Comparison of ENCODE assay signal across 13 cellular contexts in genomic region chr6:13494137-13494536, GRCh38. TPM values are rescaled to one million over a fixed set of nuclear protein-coding genes. Genes with fewer than 3 reads are reported as not detected.
DNase-seq lines count a peak whose midpoint lies in the region; TF ChIP-seq lines count a peak whose summit lies in the region.
"Had no signal": no experiment of that assay in that cellular context is flagged by ENCODE, and none has a peak within 500 bp of the region (broad histone marks: within the 10 kb centered on the region; RNA-seq: fewer than 3 reads in every experiment).

No MANE protein-coding gene starts in this region.

- DNase-seq in left ventricle myocardium inferior (no peak), cardiac septum (ENCODE audit: low spot score) (no peak), ELF-1 (ENCODE audit: low read depth, low spot score) (peak; percentile 10), choroid plexus epithelial cell (ENCODE audit: low read depth) (peak; percentile 28), smooth muscle cell (lab: John Stamatoyannopoulos, UW; ENCODE audit: unreplicated experiment) (no peak), SW480 (ENCODE audit: low spot score) (no peak), HuH-7 (ENCODE audit: low spot score) (no peak)
- DNase-seq: NCI-H1105, NCI-H2081, NCI-H2171 treated with DMSO at 0.1 percent for 48 hours, NCI-H526, Peyer's patch had no signal

- H3K4me3 ChIP-seq in left ventricle myocardium inferior: no peak overlapping the region
- H3K4me3 ChIP-seq in choroid plexus epithelial cell (ENCODE audit: low read depth, low read length): no peak overlapping the region
- H3K4me3 ChIP-seq in smooth muscle cell: no peak overlapping the region
- H3K4me3 ChIP-seq: Peyer's patch had no signal

- peak overlapping the region; percentile 32 for H3K4me2 ChIP-seq in smooth muscle cell
- H3K4me2 ChIP-seq: KMS-11 had no signal

- no peak overlapping the region for H2AFZ ChIP-seq in smooth muscle cell (ENCODE audit: low read depth)

- peaks cover 5% of the 10 kb centered on the region for H3F3A ChIP-seq in smooth muscle cell (ENCODE audit: low read depth)

- H3K27me3 ChIP-seq in left ventricle myocardium inferior (ENCODE audit: low read depth) (no peaks in the 10 kb centered on the region), smooth muscle cell (ENCODE audit: low read depth) (no peaks in the 10 kb centered on the region)
- H3K27me3 ChIP-seq: Peyer's patch had no signal

- H4K20me1 ChIP-seq in smooth muscle cell (ENCODE audit: low read depth): no peaks in the 10 kb centered on the region

- H3K9me3 ChIP-seq in left ventricle myocardium inferior (replicated peaks) (no peaks in the 10 kb centered on the region), smooth muscle cell (replicated peaks; ENCODE audit: low read depth) (no peaks in the 10 kb centered on the region)
- H3K9me3 ChIP-seq: Peyer's patch had no signal

- H3K79me2 ChIP-seq in smooth muscle cell (ENCODE audit: low read depth): no peaks in the 10 kb centered on the region

- H3K9ac ChIP-seq in smooth muscle cell (ENCODE audit: low read depth): no peak overlapping the region
- H3K9ac ChIP-seq: KMS-11 had no signal

- no peaks in the 10 kb centered on the region for H3K36me3 ChIP-seq in left ventricle myocardium inferior
- H3K36me3 ChIP-seq in smooth muscle cell (ENCODE audit: low read depth): no peaks in the 10 kb centered on the region
- H3K36me3 ChIP-seq: Peyer's patch had no signal

- WGBS in smooth muscle cell (ENCODE audit: low lambda C conversion rate): 19% methylated on average over 3 of the region's 3 CpGs

- peak overlapping the region; percentile 76 for H3K27ac ChIP-seq in left ventricle myocardium inferior (replicated peaks)
- H3K27ac ChIP-seq in smooth muscle cell (ENCODE audit: low read depth): no peak overlapping the region
- H3K27ac ChIP-seq: KMS-11, Peyer's patch had no signal

- peaks cover 26% of the 10 kb centered on the region for H3K4me1 ChIP-seq in left ventricle myocardium inferior
- H3K4me1 ChIP-seq in smooth muscle cell (ENCODE audit: low read depth): peaks cover 13% of the 10 kb centered on the region
- H3K4me1 ChIP-seq: Peyer's patch had no signal

- intact Hi-C loops in left ventricle myocardium inferior (cut with micrococcal nuclease) (no loop called here), cardiac septum (cut with DNase I) (no loop called here)

- TF ChIP-seq CTCF in left ventricle myocardium inferior (IDR thresholded peaks at IDR 0.05; ENCODE audit: borderline replicate concordance) (no peak), choroid plexus epithelial cell (conservative IDR thresholded peaks at IDR 0.05; ENCODE audit: low read depth, low read length) (no peak), smooth muscle cell (IDR thresholded peaks at IDR 0.05; ENCODE audit: borderline replicate concordance, insufficient read depth, poor library complexity, severe bottlenecking) (no peak)

RNA-seq across cellular contexts. Expression of gene GFOD1, which starts 6.7 kb away (rescaled TPM):
- 51.6 TPM for total RNA-seq in left ventricle myocardium inferior
- total RNA-seq in cardiac septum: 54.0 TPM
- 9.6 and 10.0 TPM in 2 replicates for total RNA-seq in smooth muscle cell
- polyA plus RNA-seq in smooth muscle cell: 11.8 and 14.0 TPM in 2 replicates

Comparison
In these comparisons a context has a peak if more than half of its experiments do, and no peak if none do; other contexts are left out.
1. DNase-seq: peak in ELF-1 (single experiment) and choroid plexus epithelial cell (single experiment); none in left ventricle myocardium inferior (single experiment), cardiac septum (single experiment), smooth muscle cell (single experiment), SW480 (single experiment) and HuH-7 (single experiment).